In genomic region chr3:48716982-48717746, GRCh38 we compare ENCODE assay signal across 8 cellular contexts. TPM values are rescaled to one million over a fixed set of nuclear protein-coding genes. Genes with fewer than 3 reads are reported as not detected.
A peak's percentile ranks its signal among the peaks of the same experiment; 100 is the strongest.
DNase-seq lines count a peak whose midpoint lies in the region; ATAC-seq and TF ChIP-seq lines count a peak whose summit lies in the region.

Gene IP6K2 (minus strand): TSS chr3:48717221. CDS start chr3:48695291, 21,930 bp downstream.

- peaks cover 10% of the 10 kb centered on the region for H3K27me3 Mint-ChIP-seq in T-helper 17 cell

- intact Hi-C loops in left ventricle myocardium inferior (cut with micrococcal nuclease) (no loop called here), prostate gland (cut with DNase I) (no loop called here)

- peak within 1 kb of the TSS; percentile 87 for H3K27ac ChIP-seq in left ventricle myocardium inferior (replicated peaks)
- H3K27ac ChIP-seq in prostate gland, result peak within 1 kb of the TSS; percentile 94
- peak within 1 kb of the TSS; percentile 78 for H3K27ac ChIP-seq in urinary bladder (ENCODE audit: low read depth)

- TF ChIP-seq POLR2A in GM15510 (IDR thresholded peaks at IDR 0.05; ENCODE audit: borderline replicate concordance, extremely low read depth, insufficient read length), result peak; percentile 87
- TF ChIP-seq POLR2A in prostate gland (IDR thresholded peaks at IDR 0.05), result peak; percentile 90

- peaks cover 7% of the 10 kb centered on the region for H3K36me3 Mint-ChIP-seq in T-helper 17 cell (ENCODE audit: low read depth)

- ATAC-seq in HG02885 (IDR thresholded peaks at IDR 0.05; ENCODE audit: poor library complexity, unreplicated experiment), result peak; percentile 99
- ATAC-seq in T-helper 17 cell, result peak; percentile 99

- H3K36me3 ChIP-seq in left ventricle myocardium inferior, result peaks cover 22% of the 10 kb centered on the region
- no peaks in the 10 kb centered on the region for H3K36me3 ChIP-seq in prostate gland
- no peaks in the 10 kb centered on the region for H3K36me3 ChIP-seq in urinary bladder (ENCODE audit: insufficient read depth)

- H3K4me3 Mint-ChIP-seq in T-helper 17 cell, result peak within 1 kb of the TSS; percentile 98

- H3K27ac Mint-ChIP-seq in T-helper 17 cell, result peak within 1 kb of the TSS; percentile 99

- H3K9me3 ChIP-seq in T-helper 17 cell (ENCODE audit: control insufficient read depth, low read length, poor library complexity, severe bottlenecking), result no peaks in the 10 kb centered on the region
- no peaks in the 10 kb centered on the region for H3K9me3 ChIP-seq in left ventricle myocardium inferior (replicated peaks)
- no peaks in the 10 kb centered on the region for H3K9me3 ChIP-seq in prostate gland

- peaks cover 47% of the 10 kb centered on the region for H3K4me1 ChIP-seq in left ventricle myocardium inferior
- peaks cover 8% of the 10 kb centered on the region for H3K4me1 ChIP-seq in prostate gland (replicated peaks)
- no peaks in the 10 kb centered on the region for H3K4me1 ChIP-seq in urinary bladder (ENCODE audit: insufficient read depth)

- 2% methylated on average over 34 of the region's 38 CpGs for WGBS in prostate gland
- 2% methylated on average over 38 of the region's 38 CpGs for WGBS in urinary bladder

- H3K4me3 ChIP-seq in left ventricle myocardium inferior (peak within 1 kb of the TSS; percentile 81), prostate gland (peak within 1 kb of the TSS; percentile 82 to 85), urinary bladder (ENCODE audit: low read depth, low read length) (peak within 1 kb of the TSS; percentile 91)

- DNase-seq in NCI-H1694 treated with DMSO at 0.1 percent for 48 hours (lab: John Stamatoyannopoulos, UW) (peak; percentile 73), T-helper 17 cell (peak; percentile 97), amygdala (lab: John Stamatoyannopoulos, UW) (peak; percentile 81 to 99 (median 97)), left ventricle myocardium inferior (peak; percentile 99), prostate gland (ENCODE audit: low spot score) (peak; percentile 98)

- H3K4me1 Mint-ChIP-seq in T-helper 17 cell, result peaks cover 38% of the 10 kb centered on the region

- H3K27me3 ChIP-seq in left ventricle myocardium inferior (ENCODE audit: low read depth), result no peaks in the 10 kb centered on the region
- no peaks in the 10 kb centered on the region for H3K27me3 ChIP-seq in prostate gland (replicated peaks; ENCODE audit: insufficient read depth)

- TF ChIP-seq CTCF in left ventricle myocardium inferior (IDR thresholded peaks at IDR 0.05; ENCODE audit: borderline replicate concordance) (peak; percentile 22), prostate gland (IDR thresholded peaks at IDR 0.05) (peak in 1 of 4 experiments; percentile 19)

RNA-seq across cellular contexts. Expression of gene IP6K2, which starts in this region (rescaled TPM):
- total RNA-seq in T-helper 17 cell, result 100 to 1,000 TPM in 1 of 2 donors, 10 to 100 TPM in 1; 93.7 to 116 TPM
- 23.5 TPM for total RNA-seq in left ventricle myocardium inferior
- 100 to 1,000 TPM; 112 to 165 TPM for total RNA-seq in prostate gland
- 75.7 TPM for total RNA-seq in urinary bladder
- polyA plus RNA-seq in urinary bladder, result 83.2 TPM

Comparison
In these comparisons a context has a peak if more than half of its experiments do, and no peak if none do; other contexts are left out.
1. Peak in every context shown above with its lines: DNase-seq, ATAC-seq, H3K4me3 ChIP-seq and H3K27ac ChIP-seq.